Comparison of ENCODE assay signal across 14 cellular contexts in the genomic region with DNA sequence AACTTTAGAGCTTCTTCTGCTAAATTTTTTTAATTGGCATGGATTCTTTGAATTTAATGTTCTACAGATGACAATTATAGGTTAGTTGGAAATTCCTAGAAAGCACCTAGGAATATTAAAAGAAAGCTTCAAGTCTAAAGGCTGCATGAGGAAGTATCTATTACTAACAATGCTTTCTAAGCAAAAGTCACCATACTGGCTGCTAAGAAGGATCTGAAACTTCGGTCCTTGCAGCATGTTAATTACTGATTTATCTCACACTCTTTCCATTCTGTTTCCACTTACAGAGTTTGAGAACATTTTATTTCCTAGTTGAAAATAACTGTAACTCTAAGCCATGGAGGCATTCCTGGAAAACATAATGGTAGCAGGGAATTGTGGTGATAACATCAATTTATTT. TPM values are rescaled to one million over a fixed set of nuclear protein-coding genes. Genes with fewer than 3 reads are reported as not detected.
DNase-seq lines count a peak whose midpoint lies in the region; ATAC-seq lines count a peak whose summit lies in the region.
"Had no signal": no experiment of that assay in that cellular context is flagged by ENCODE, and none has a peak within 500 bp of the region (broad histone marks: within the 10 kb centered on the region; RNA-seq: fewer than 3 reads in every experiment).

No MANE protein-coding gene starts in this region.

- H3K4me3 Mint-ChIP-seq in activated T-helper 17 cell treated with anti-CD3 and anti-CD28 coated beads, Interleukin-2, amount 50 U/mL, for 72 hours, result no peak overlapping the region
- H3K4me3 Mint-ChIP-seq in T-helper 2 cell treated with Interferon-gamma antibody and Interleukin-4, amounts not matched to agents 5 μg/mL and 100 μg/mL, for 36 hours, result no peak overlapping the region
- H3K4me3 Mint-ChIP-seq: activated naive CD8-positive, alpha-beta T cell; nephron progenitor cell had no signal

- ATAC-seq in HG02678 (IDR thresholded peaks at IDR 0.05; ENCODE audit: unreplicated experiment), result peak; percentile 74
- peak; percentile 70 for ATAC-seq in HG03469 (IDR thresholded peaks at IDR 0.05; ENCODE audit: unreplicated experiment)
- no peak for ATAC-seq in activated T-helper 17 cell treated with anti-CD3 and anti-CD28 coated beads, Interleukin-2, amount 50 U/mL, for 72 hours (replicated peaks)

- DNase-seq in SIG-M5 treated with dmso at 0.1 percent for 504 hours (lab: John Stamatoyannopoulos, UW; ENCODE audit: unreplicated experiment), result peak; percentile 26
- no peak for DNase-seq in SIG-M5 (lab: John Stamatoyannopoulos, UW)
- DNase-seq in T1000 (lab: John Stamatoyannopoulos, UW), result no peak
- no peak for DNase-seq in T-helper 2 cell treated with Interferon-gamma antibody and Interleukin-4, amounts not matched to agents 5 μg/mL and 100 μg/mL, for 36 hours (ENCODE audit: low spot score)
- DNase-seq in HuH-7 (ENCODE audit: low spot score), result no peak
- DNase-seq: activated CD4-positive, alpha-beta T cell treated with anti-CD3 and anti-CD28 coated beads, Interleukin-2, amount 50 U/mL, for 1 hour; DMS153; NCI-H524 treated with DMSO at 0.1 percent for 48 hours; nephron progenitor cell; stimulated activated CD4-positive, alpha-beta T cell treated with anti-CD3 and anti-CD28 coated beads, Interleukin-12 subunit alpha, Interleukin-12 subunit beta, amount 100 ng/mL, for 4 hours had no signal

- H3K4me1 Mint-ChIP-seq in activated T-helper 17 cell treated with anti-CD3 and anti-CD28 coated beads, Interleukin-2, amount 50 U/mL, for 72 hours, result no peaks in the 10 kb centered on the region
- peaks cover 2% of the 10 kb centered on the region for H3K4me1 Mint-ChIP-seq in T-helper 2 cell treated with Interferon-gamma antibody and Interleukin-4, amounts not matched to agents 5 μg/mL and 100 μg/mL, for 36 hours (ENCODE audit: low read depth)

- peaks cover 33% of the 10 kb centered on the region for H3K27me3 Mint-ChIP-seq in activated T-helper 17 cell treated with anti-CD3 and anti-CD28 coated beads, Interleukin-2, amount 50 U/mL, for 72 hours
- H3K27me3 Mint-ChIP-seq in T-helper 2 cell treated with Interferon-gamma antibody and Interleukin-4, amounts not matched to agents 5 μg/mL and 100 μg/mL, for 36 hours (ENCODE audit: low read depth), result peaks cover 38% of the 10 kb centered on the region

- H3K9me3 Mint-ChIP-seq in activated T-helper 17 cell treated with anti-CD3 and anti-CD28 coated beads, Interleukin-2, amount 50 U/mL, for 72 hours, result no peaks in the 10 kb centered on the region
- H3K9me3 Mint-ChIP-seq in T-helper 2 cell treated with Interferon-gamma antibody and Interleukin-4, amounts not matched to agents 5 μg/mL and 100 μg/mL, for 36 hours, result no peaks in the 10 kb centered on the region
- H3K9me3 Mint-ChIP-seq: nephron progenitor cell had no signal

- no peak overlapping the region for H3K27ac Mint-ChIP-seq in activated T-helper 17 cell treated with anti-CD3 and anti-CD28 coated beads, Interleukin-2, amount 50 U/mL, for 72 hours
- no peak overlapping the region for H3K27ac Mint-ChIP-seq in T-helper 2 cell treated with Interferon-gamma antibody and Interleukin-4, amounts not matched to agents 5 μg/mL and 100 μg/mL, for 36 hours
- H3K27ac Mint-ChIP-seq: activated naive CD8-positive, alpha-beta T cell; nephron progenitor cell had no signal

- H3K36me3 Mint-ChIP-seq in activated T-helper 17 cell treated with anti-CD3 and anti-CD28 coated beads, Interleukin-2, amount 50 U/mL, for 72 hours (ENCODE audit: low read depth), result no peaks in the 10 kb centered on the region
- no peaks in the 10 kb centered on the region for H3K36me3 Mint-ChIP-seq in T-helper 2 cell treated with Interferon-gamma antibody and Interleukin-4, amounts not matched to agents 5 μg/mL and 100 μg/mL, for 36 hours (ENCODE audit: low read depth)
- H3K36me3 Mint-ChIP-seq: activated naive CD8-positive, alpha-beta T cell had no signal

RNA-seq across cellular contexts. Expression of gene SEMA6A, which starts 8.4 kb away (rescaled TPM):
- total RNA-seq in activated T-helper 17 cell treated with anti-CD3 and anti-CD28 coated beads, Interleukin-2, amount 50 U/mL, for 72 hours, result under 1 TPM in 1 of 2 donors, not detected in 1; 0.50 TPM
